Comparison of ENCODE assay signal across 33 cellular contexts in genomic region chr4:154736774-154737173, GRCh38. TPM values are rescaled to one million over a fixed set of nuclear protein-coding genes. Genes with fewer than 3 reads are reported as not detected.
"Had no signal": no experiment of that assay in that cellular context is flagged by ENCODE, and none has a peak within 500 bp of the region (broad histone marks: within the 10 kb centered on the region; RNA-seq: fewer than 3 reads in every experiment).

No MANE protein-coding gene starts in this region.

- DNase-seq: Karpas-422, MM.1S, MV-4-11, NCI-H1092, NCI-H1105, NCI-H1417 treated with DMSO at 0.1 percent for 48 hours, NCI-H1436 treated with DMSO at 0.1 percent for 48 hours, NCI-H1694 treated with DMSO at 0.1 percent for 48 hours, NCI-H187 treated with DMSO at 0.1 percent for 48 hours, NCI-H2029, NCI-H2081, NCI-H2171, NCI-H226, NCI-H446 treated with DMSO at 0.1 percent for 48 hours, NCI-H510A, NCI-H524, NCI-H526, NCI-H69, NCI-H748 treated with DMSO at 0.1 percent for 48 hours, NCI-H82, PC-9, SHP77, SIG-M5, SJCRH30, T-cell had no signal

- H2AFZ ChIP-seq: PC-9 had no signal

- H3K36me3 Mint-ChIP-seq: T-cell had no signal

- H3K27me3 ChIP-seq: SJCRH30 had no signal

- H3K9me3 Mint-ChIP-seq: T-cell had no signal

- ATAC-seq: Panc1, Right ventricle myocardium inferior, T-cell had no signal

- H3K27ac ChIP-seq: KMS-11, PC-9, RWPE1, SJCRH30, SK-N-MC had no signal

- H3K9ac ChIP-seq: KMS-11 had no signal

- H3K4me3 ChIP-seq: PC-9, SJCRH30, SK-N-MC had no signal

- H3K36me3 ChIP-seq: SJCRH30 had no signal

- H3K4me2 ChIP-seq: KMS-11, PC-9 had no signal

- H3K27ac Mint-ChIP-seq: T-cell had no signal

- H3K4me1 ChIP-seq: SJCRH30 had no signal

- H3K9me3 ChIP-seq: SJCRH30 had no signal

RNA-seq across cellular contexts. Expression of gene LRAT, which starts 7.0 kb away (rescaled TPM):
- total RNA-seq: LHCN-M2, OCI-LY7, Right ventricle myocardium inferior, SJCRH30, T-cell had no signal

RNA-seq across cellular contexts. Expression of gene RBM46, which starts 44.3 kb away (rescaled TPM):
- total RNA-seq: OCI-LY7, PC-9, Right ventricle myocardium inferior, RPMI7951, SJCRH30, T-cell had no signal
